11 cellular contexts compared by ENCODE assay signal in the genomic region with DNA sequence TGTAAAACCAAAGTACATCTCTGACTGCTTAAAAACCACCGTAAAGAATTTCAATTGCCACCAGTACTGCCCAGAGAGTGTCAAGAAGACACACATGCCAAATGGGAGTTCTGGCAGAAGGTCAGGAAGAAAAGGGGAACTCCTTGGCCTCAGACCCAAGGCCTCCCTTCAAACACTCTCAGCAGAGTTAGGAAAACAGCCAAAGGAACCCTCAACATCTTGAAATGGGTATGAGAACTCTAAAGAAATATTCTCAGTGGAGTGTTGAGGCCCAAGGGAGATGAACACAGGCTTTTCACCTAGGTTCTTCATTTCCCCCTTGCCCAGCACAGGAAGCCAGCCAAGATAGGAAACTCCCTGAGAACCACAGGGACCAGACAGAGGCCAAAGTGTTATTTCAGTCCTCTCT.
DNase-seq lines count a peak whose midpoint lies in the region; ATAC-seq and TF ChIP-seq lines count a peak whose summit lies in the region.
"Had no signal": no experiment of that assay in that cellular context is flagged by ENCODE, and none has a peak within 500 bp of the region (broad histone marks: within the 10 kb centered on the region; RNA-seq: fewer than 3 reads in every experiment).

No MANE protein-coding gene starts in this region.

- H3K9me3 Mint-ChIP-seq in natural killer cell: peaks cover 0 to 6% of the 10 kb centered on the region in 2 donors
- peaks cover 13% of the 10 kb centered on the region for H3K9me3 Mint-ChIP-seq in activated T-cell treated with anti-CD3 and anti-CD28 coated beads, Interleukin-2, amount 50 U/mL, for 4 hours

- H3K36me3 Mint-ChIP-seq in natural killer cell: peaks cover 11% of the 10 kb centered on the region
- peaks cover 32% of the 10 kb centered on the region for H3K36me3 Mint-ChIP-seq in activated T-cell treated with anti-CD3 and anti-CD28 coated beads, Interleukin-2, amount 50 U/mL, for 4 hours (ENCODE audit: insufficient read depth)

- H3K4me3 Mint-ChIP-seq in natural killer cell: peak overlapping the region; percentile 1
- H3K4me3 Mint-ChIP-seq in activated T-cell treated with anti-CD3 and anti-CD28 coated beads, Interleukin-2, amount 50 U/mL, for 4 hours: no peak overlapping the region
- H3K4me3 Mint-ChIP-seq: dendritic cell treated with granulocyte-macrophage colony-stimulating factor and Interleukin-4, amounts not matched to agents 40 ng/mL and 50 ng/mL, for 4 days had no signal

- H3K27ac Mint-ChIP-seq in natural killer cell: peak overlapping the region; percentile 27 to 79
- H3K27ac Mint-ChIP-seq: dendritic cell treated with granulocyte-macrophage colony-stimulating factor and Interleukin-4, amounts not matched to agents 40 ng/mL and 50 ng/mL, for 4 days; IgD-negative memory B cell had no signal

- DNase-seq in natural killer cell: no peak
- DNase-seq in NCI-H774 (lab: John Stamatoyannopoulos, UW): no peak
- no peak for DNase-seq in activated T-cell treated with anti-CD3 and anti-CD28 coated beads, Interleukin-2, amount 50 U/mL, for 4 hours
- no peak for DNase-seq in activated T-cell treated with anti-CD3 and anti-CD28 coated beads, Interleukin-2, amount 50 U/mL, for 48 hours
- DNase-seq in DMS53 treated with DMSO at 0.1 percent for 48 hours (lab: John Stamatoyannopoulos, UW; ENCODE audit: unreplicated experiment): no peak
- DNase-seq: right cardiac atrium had no signal

- peaks cover 43 to 49% of the 10 kb centered on the region in 2 donors for H3K4me1 Mint-ChIP-seq in natural killer cell
- peaks cover 19% of the 10 kb centered on the region for H3K4me1 Mint-ChIP-seq in activated T-cell treated with anti-CD3 and anti-CD28 coated beads, Interleukin-2, amount 50 U/mL, for 4 hours (ENCODE audit: low read depth)

- intact Hi-C loops in natural killer cell (cut with micrococcal nuclease): no loop called here

- TF ChIP-seq CTCF in natural killer cell (IDR thresholded peaks at IDR 0.05): no peak

- peak; percentile 86 for ATAC-seq in GM18870 (IDR thresholded peaks at IDR 0.05; ENCODE audit: unreplicated experiment)
- peak; percentile 85 for ATAC-seq in GM21717 (IDR thresholded peaks at IDR 0.05; ENCODE audit: unreplicated experiment)
- ATAC-seq in HG03442 (IDR thresholded peaks at IDR 0.05; ENCODE audit: unreplicated experiment): peak; percentile 96
- ATAC-seq in natural killer cell: peak in 2 of 3 donors; percentile 64 to 83
- no peak for ATAC-seq in activated T-cell treated with anti-CD3 and anti-CD28 coated beads, Interleukin-2, amount 50 U/mL, for 4 hours
- ATAC-seq: right cardiac atrium had no signal

- H3K27me3 Mint-ChIP-seq in natural killer cell (ENCODE audit: low read depth in 2 of 2): no peaks in the 10 kb centered on the region
- H3K27me3 Mint-ChIP-seq in activated T-cell treated with anti-CD3 and anti-CD28 coated beads, Interleukin-2, amount 50 U/mL, for 4 hours (ENCODE audit: low read depth): no peaks in the 10 kb centered on the region
- H3K27me3 Mint-ChIP-seq: dendritic cell treated with granulocyte-macrophage colony-stimulating factor and Interleukin-4, amounts not matched to agents 40 ng/mL and 50 ng/mL, for 4 days; IgD-negative memory B cell had no signal

Comparison
In these comparisons a context has a peak if more than half of its experiments do, and no peak if none do; other contexts are left out.
1. ATAC-seq: peak in GM18870 (single experiment), GM21717 (single experiment), HG03442 (single experiment) and natural killer cell (2 of 3); none in activated T-cell treated with anti-CD3 and anti-CD28 coated beads, Interleukin-2, amount 50 U/mL, for 4 hours (0 of 2).